ENCODE assay signal across 1 cellular context in genomic region chr14:81427348-81428058, GRCh38.
TF ChIP-seq lines count a peak whose summit lies in the region.

No MANE protein-coding gene starts in this region.

TF ChIP-seq in K562, 482 proteins besides CTCF, POLR2A, EP300 and RAD21 (continued from another document and continues in another):
- TF ChIP-seq NKRF (IDR thresholded peaks at IDR 0.05; ENCODE audit: borderline replicate concordance) (0 out of 2 replicates have a peak, but pooled peaks have one; percentile 22), ZBTB1 (CRISPR knock-in tag; IDR thresholded peaks at IDR 0.05; ENCODE audit: borderline replicate concordance, low read depth) (no peak), RBM14 (IDR thresholded peaks at IDR 0.05; ENCODE audit: borderline replicate concordance, insufficient read depth, low read depth, low read length) (no peak), ID3 (CRISPR knock-in tag; IDR thresholded peaks at IDR 0.05) (no peak), ID3 (tag; IDR thresholded peaks at IDR 0.05) (no peak), NUFIP1 (IDR thresholded peaks at IDR 0.05; ENCODE audit: partially characterized antibody) (peak; percentile 63), E2F5 (CRISPR knock-in tag; IDR thresholded peaks at IDR 0.05) (no peak), KLF6 (CRISPR knock-in tag; IDR thresholded peaks at IDR 0.05; ENCODE audit: borderline replicate concordance) (no peak), MEF2A (IDR thresholded peaks at IDR 0.05; ENCODE audit: control insufficient read depth, low read depth, low read length) (no peak), IFI16 (CRISPR knock-in tag; IDR thresholded peaks at IDR 0.05) (no peak), FOXM1 (IDR thresholded peaks at IDR 0.05; ENCODE audit: low read depth) (peak; percentile 58; the same call in 1 of the 2 replicates), FOXM1 (CRISPR knock-in tag; IDR thresholded peaks at IDR 0.05; ENCODE audit: low read depth) (no peak), POLR2AphosphoS5 (IDR thresholded peaks at IDR 0.05; ENCODE audit: control insufficient read depth, insufficient read depth, low read depth, low read length) (peak; percentile 73; the same call in 1 of the 2 replicates), ZNF398 (CRISPR knock-in tag; IDR thresholded peaks at IDR 0.05) (no peak), IRF1 (CRISPR knock-in tag; IDR thresholded peaks at IDR 0.05; ENCODE audit: borderline replicate concordance) (no peak), BCLAF1 (IDR thresholded peaks at IDR 0.05; ENCODE audit: borderline replicate concordance in 1 of 2, control insufficient read depth in 1 of 2, low read depth in 2 of 2, low read length in 1 of 2) (no peak), TSHZ1 (CRISPR knock-in tag; IDR thresholded peaks at IDR 0.05) (no peak), RBM15 (IDR thresholded peaks at IDR 0.05; ENCODE audit: insufficient read depth, low read length) (no peak), HDAC6 (IDR thresholded peaks at IDR 0.05; ENCODE audit: low read depth, low read length) (no peak), TOE1 (IDR thresholded peaks at IDR 0.05; ENCODE audit: borderline replicate concordance) (no peak; the same call in 1 of the 2 replicates), TOE1 (CRISPR knock-in tag; IDR thresholded peaks at IDR 0.05; ENCODE audit: borderline replicate concordance, low read depth) (no peak), TAL1 (IDR thresholded peaks at IDR 0.05) (peak; percentile 70), CREB3L1 (IDR thresholded peaks at IDR 0.05; ENCODE audit: borderline replicate concordance, low read depth) (no peak), CGGBP1 (CRISPR knock-in tag; IDR thresholded peaks at IDR 0.05) (no peak), SPI1 (IDR thresholded peaks at IDR 0.05; ENCODE audit: borderline replicate concordance, low read depth, low read length) (no peak), HMBOX1 (IDR thresholded peaks at IDR 0.05) (peak; percentile 21; the same call in 1 of the 2 replicates), ZNF586 (CRISPR knock-in tag; conservative IDR thresholded peaks at IDR 0.05) (no peak), SFPQ (IDR thresholded peaks at IDR 0.05; ENCODE audit: low read depth, low read length) (no peak), DIDO1 (tag; IDR thresholded peaks at IDR 0.05; ENCODE audit: low read depth) (no peak), EP400 (IDR thresholded peaks at IDR 0.05) (peak; percentile 64), BCOR (IDR thresholded peaks at IDR 0.05) (0 out of 2 replicates have a peak, but pooled peaks have one; percentile 40), TSC22D4 (tag; IDR thresholded peaks at IDR 0.05) (no peak), RFX7 (CRISPR knock-in tag; IDR thresholded peaks at IDR 0.05) (no peak), ZNF696 (CRISPR knock-in tag; conservative IDR thresholded peaks at IDR 0.05) (no peak), TAF15 (IDR thresholded peaks at IDR 0.05; ENCODE audit: low read depth, low read length) (no peak), SAFB2 (IDR thresholded peaks at IDR 0.05; ENCODE audit: borderline replicate concordance, low read depth, low read length, severe bottlenecking) (no peak), FOXP4 (CRISPR knock-in tag; IDR thresholded peaks at IDR 0.05; ENCODE audit: borderline replicate concordance) (no peak)
